25 cellular contexts compared by ENCODE assay signal in genomic region chr2:166128156-166128505, GRCh38. TPM values are rescaled to one million over a fixed set of nuclear protein-coding genes. Genes with fewer than 3 reads are reported as not detected.
"Had no signal": no experiment of that assay in that cellular context is flagged by ENCODE, and none has a peak within 500 bp of the region (broad histone marks: within the 10 kb centered on the region; RNA-seq: fewer than 3 reads in every experiment).

No MANE protein-coding gene starts in this region.

- H3K9me3 ChIP-seq: neutrophil, stomach, suprapubic skin, tibial nerve had no signal

- H3K79me2 ChIP-seq: parathyroid adenoma had no signal

- H3K4me3 ChIP-seq: cardiac muscle cell, skin epidermis, stomach, suprapubic skin, tibial nerve had no signal

- H3K4me3 Mint-ChIP-seq: activated CD8-positive, alpha-beta T cell treated with anti-CD3 and anti-CD28 coated beads, Interleukin-2, amount 10 ng/mL, durations not matched to agents 7 days and 5 days; activated naive CD8-positive, alpha-beta T cell treated with anti-CD3 and anti-CD28 coated beads, Interleukin-2, amount 50 U/mL, for 24 hours; activated T-helper 1 cell treated with anti-CD3 and anti-CD28 coated beads, Interleukin-12 subunit alpha, Interleukin-12 subunit beta, Interleukin-2, Interleukin-4 antibody, amounts not matched to agents 30 ng/mL and 10 ng/mL and 1 ng/mL, durations not matched to agents 14 hours and 24 hours and 36 hours; dendritic cell treated with granulocyte-macrophage colony-stimulating factor and Interleukin-4, amounts not matched to agents 40 ng/mL and 50 ng/mL, for 4 days; stimulated activated memory B cell treated with anti-CD40 and anti-IgM and Interleukin-4, amounts not matched to agents 10 μg/mL and 1 μg/mL and 100 μg/mL, for 72 hours had no signal

- H3K27ac Mint-ChIP-seq: activated CD8-positive, alpha-beta T cell treated with anti-CD3 and anti-CD28 coated beads, Interleukin-2, amount 10 ng/mL, durations not matched to agents 7 days and 5 days; activated naive CD8-positive, alpha-beta T cell treated with anti-CD3 and anti-CD28 coated beads, Interleukin-2, amount 50 U/mL, for 24 hours; activated T-helper 1 cell treated with anti-CD3 and anti-CD28 coated beads, Interleukin-12 subunit alpha, Interleukin-12 subunit beta, Interleukin-2, Interleukin-4 antibody, amounts not matched to agents 30 ng/mL and 10 ng/mL and 1 ng/mL, durations not matched to agents 14 hours and 24 hours and 36 hours; dendritic cell treated with granulocyte-macrophage colony-stimulating factor and Interleukin-4, amounts not matched to agents 40 ng/mL and 50 ng/mL, for 4 days; naive thymus-derived CD4-positive, alpha-beta T cell; stimulated activated memory B cell treated with anti-CD40 and anti-IgM and Interleukin-4, amounts not matched to agents 10 μg/mL and 1 μg/mL and 100 μg/mL, for 72 hours had no signal

- DNase-seq: activated CD4-positive, alpha-beta T cell treated with anti-CD3 and anti-CD28 coated beads, Interleukin-2, amount 50 U/mL, for 1 hour; activated CD4-positive, CD25-positive, alpha-beta regulatory T cell treated with anti-CD3 and anti-CD28 coated beads, Interleukin-2, amount 50 U/mL, for 72 hours; activated CD8-positive, alpha-beta T cell treated with anti-CD3 and anti-CD28 coated beads, Interleukin-2, amount 10 ng/mL, durations not matched to agents 7 days and 5 days; activated gamma-delta T cell; activated naive CD4-positive, alpha-beta T cell treated with anti-CD3 and anti-CD28 coated beads, Interleukin-2, amount 50 U/mL, for 16 hours; activated naive CD8-positive, alpha-beta T cell treated with anti-CD3 and anti-CD28 coated beads, Interleukin-2, amount 50 U/mL, for 24 hours; effector CD4-positive, alpha-beta T cell; kidney; stimulated activated CD4-positive, alpha-beta T cell treated with anti-CD3 and anti-CD28 coated beads, Interleukin-2, amount 100 ng/mL, for 24 hours; stomach; WERI-Rb-1 had no signal

- H3K9ac ChIP-seq: parathyroid adenoma had no signal

- H3K9me3 Mint-ChIP-seq: activated naive CD8-positive, alpha-beta T cell treated with anti-CD3 and anti-CD28 coated beads, Interleukin-2, amount 50 U/mL, for 24 hours; activated T-helper 1 cell treated with anti-CD3 and anti-CD28 coated beads, Interleukin-12 subunit alpha, Interleukin-12 subunit beta, Interleukin-2, Interleukin-4 antibody, amounts not matched to agents 30 ng/mL and 10 ng/mL and 1 ng/mL, durations not matched to agents 14 hours and 24 hours and 36 hours; dendritic cell treated with granulocyte-macrophage colony-stimulating factor and Interleukin-4, amounts not matched to agents 40 ng/mL and 50 ng/mL, for 4 days; naive thymus-derived CD4-positive, alpha-beta T cell; stimulated activated memory B cell treated with anti-CD40 and anti-IgM and Interleukin-4, amounts not matched to agents 10 μg/mL and 1 μg/mL and 100 μg/mL, for 72 hours had no signal

- H3K36me3 ChIP-seq: cardiac muscle cell, neutrophil, stomach, suprapubic skin, tibial nerve, WERI-Rb-1 had no signal

- H3K27me3 ChIP-seq: tibial nerve had no signal

- ATAC-seq: activated CD8-positive, alpha-beta T cell treated with anti-CD3 and anti-CD28 coated beads, Interleukin-2, amount 10 ng/mL, durations not matched to agents 7 days and 5 days; activated naive CD8-positive, alpha-beta T cell treated with anti-CD3 and anti-CD28 coated beads, Interleukin-2, amount 50 U/mL, for 24 hours; stimulated activated memory B cell treated with anti-CD40 and anti-IgM and Interleukin-4, amounts not matched to agents 10 μg/mL and 1 μg/mL and 100 μg/mL, for 72 hours had no signal

- H2AFZ ChIP-seq: parathyroid adenoma had no signal

- H3K36me3 Mint-ChIP-seq: naive thymus-derived CD4-positive, alpha-beta T cell; stimulated activated memory B cell treated with anti-CD40 and anti-IgM and Interleukin-4, amounts not matched to agents 10 μg/mL and 1 μg/mL and 100 μg/mL, for 72 hours had no signal

- H3K4me1 ChIP-seq: foreskin keratinocyte, parathyroid adenoma, suprapubic skin had no signal

- H3K27ac ChIP-seq: cardiac muscle cell, foreskin keratinocyte, neutrophil, parathyroid adenoma, skin epidermis, stomach, suprapubic skin, tibial nerve, WERI-Rb-1 had no signal

RNA-seq across cellular contexts. Expression of gene SCN1A, which starts 0.3 kb away (rescaled TPM):
- total RNA-seq: activated CD8-positive, alpha-beta T cell treated with anti-CD3 and anti-CD28 coated beads, Interleukin-2, amount 10 ng/mL, durations not matched to agents 7 days and 5 days; activated T-helper 1 cell treated with anti-CD3 and anti-CD28 coated beads, Interleukin-12 subunit alpha, Interleukin-12 subunit beta, Interleukin-2, Interleukin-4 antibody, amounts not matched to agents 30 ng/mL and 10 ng/mL and 1 ng/mL, durations not matched to agents 14 hours and 24 hours and 36 hours; foreskin keratinocyte; kidney; mesenteric fat pad; naive thymus-derived CD4-positive, alpha-beta T cell; pulmonary artery endothelial cell; suprapubic skin; T-helper 2 cell treated with Interferon-gamma antibody and Interleukin-4, amounts not matched to agents 100 ng/mL and 5 ng/mL, for 36 hours; tibial nerve had no signal
